ENCODE assay signal across 5 cellular contexts in the genomic region with DNA sequence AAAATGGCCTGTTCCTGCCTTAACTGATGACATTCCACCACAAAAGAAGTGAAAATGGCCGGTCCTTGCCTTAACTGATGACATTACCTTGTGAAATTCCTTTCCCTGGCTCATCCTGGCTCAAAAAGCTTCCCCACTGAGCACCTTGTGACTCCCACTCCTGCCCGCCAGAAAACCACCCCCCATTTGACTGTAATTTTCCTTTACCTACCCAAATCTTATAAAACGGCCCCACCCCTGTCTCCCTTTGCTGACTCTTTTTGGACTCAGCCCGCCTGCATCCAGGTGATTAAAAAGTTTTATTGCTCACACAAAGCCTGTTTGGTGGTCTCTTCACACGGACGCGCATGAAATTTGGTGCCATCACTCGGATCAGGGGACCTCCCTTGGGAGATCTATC.
DNase-seq lines count a peak whose midpoint lies in the region; TF ChIP-seq lines count a peak whose summit lies in the region.
"Not testable (repeated sequence)": the region's sequence is repeated elsewhere in the genome, so short reads cannot be mapped to it uniquely, and the experiment has no call there.

No MANE protein-coding gene starts in this region.

- 54 to 80% methylated on average over 1 to 8 of the region's 8 CpGs for WGBS in endodermal cell (ENCODE audit: insufficient coverage in 1 of 2, insufficient read length in 1 of 2), 2 experiments
- WGBS in prostate gland: 81% methylated on average over 8 of the region's 8 CpGs

- H3K9me3 ChIP-seq in endodermal cell (ENCODE audit: control insufficient read depth, low read length); prostate gland: not testable (repeated sequence)

- peaks cover 56% of the 10 kb centered on the region for H3K9me3 Mint-ChIP-seq in endodermal cell

- H3K9ac ChIP-seq in endodermal cell (ENCODE audit: extremely low read depth, low read length, poor library complexity, severe bottlenecking): peak overlapping the region; percentile 11

- not testable (repeated sequence) for H3K4me1 ChIP-seq in endodermal cell (ENCODE audit: control insufficient read depth, insufficient read depth, low read length); prostate gland (replicated peaks)

- not testable (repeated sequence) for H3K27me3 ChIP-seq in H7 (ENCODE audit: control insufficient read depth, insufficient read depth, low read length); endodermal cell (ENCODE audit: control insufficient read depth, insufficient read depth, low read length, poor library complexity, severe bottlenecking); prostate gland (replicated peaks; ENCODE audit: insufficient read depth)

- intact Hi-C loops in prostate gland (cut with DNase I): not testable (repeated sequence)

- not testable (repeated sequence) for TF ChIP-seq CTCF in C4-2B (conservative IDR thresholded peaks at IDR 0.05); VCaP (conservative IDR thresholded peaks at IDR 0.05); endodermal cell (conservative IDR thresholded peaks at IDR 0.05); prostate gland (IDR thresholded peaks at IDR 0.05)

- H3K4me3 ChIP-seq in H7 (ENCODE audit: insufficient read depth, low read depth, low read length) (peak overlapping the region; percentile 17; the same call in 1 of the 2 replicates), endodermal cell (ENCODE audit: low read length) (peak overlapping the region; percentile 40)
- H3K4me3 ChIP-seq in prostate gland: not testable (repeated sequence)

- not testable (repeated sequence) for TF ChIP-seq POLR2A in prostate gland (IDR thresholded peaks at IDR 0.05)

- peak overlapping the region; percentile 95 for H3K27ac Mint-ChIP-seq in endodermal cell

- DNase-seq in H7; prostate gland (ENCODE audit: low spot score): not testable (repeated sequence)
- DNase-seq in endodermal cell: peak; percentile 65

- H3K36me3 Mint-ChIP-seq in endodermal cell (ENCODE audit: low read depth): not testable (repeated sequence)

- not testable (repeated sequence) for H3K36me3 ChIP-seq in H7 (replicated peaks; ENCODE audit: control insufficient read depth, insufficient read depth, low read length); endodermal cell (ENCODE audit: control insufficient read depth, insufficient read depth, low read length); prostate gland

- H3K4me1 Mint-ChIP-seq in endodermal cell: peaks cover 62% of the 10 kb centered on the region

- H3K27me3 Mint-ChIP-seq in endodermal cell (ENCODE audit: insufficient read depth): not testable (repeated sequence)

- H3K27ac ChIP-seq in C4-2B: peak overlapping the region; percentile 38
- H3K27ac ChIP-seq in VCaP: peak overlapping the region; percentile 91
- not testable (repeated sequence) for H3K27ac ChIP-seq in endodermal cell (ENCODE audit: low read depth, low read length)
- H3K27ac ChIP-seq in prostate gland: peak overlapping the region; percentile 42 to 61

- peak overlapping the region; percentile 69 for H3K4me3 Mint-ChIP-seq in endodermal cell
